ENCODE assay signal across 19 cellular contexts in genomic region chr20:63823691-63824311, GRCh38. TPM values are rescaled to one million over a fixed set of nuclear protein-coding genes. Genes with fewer than 3 reads are reported as not detected.
DNase-seq lines count a peak whose midpoint lies in the region; ATAC-seq, FAIRE-seq and TF ChIP-seq lines count a peak whose summit lies in the region.
"Had no signal": no experiment of that assay in that cellular context is flagged by ENCODE, and none has a peak within 500 bp of the region (broad histone marks: within the 10 kb centered on the region; RNA-seq: fewer than 3 reads in every experiment).

No MANE protein-coding gene starts in this region.

- CTCF ChIA-PET in IMR-90 (lab: Yijun Ruan, JAX) = no interaction called here

- H3K4me3 Mint-ChIP-seq in astrocyte (ENCODE audit: unreplicated experiment) (no peak overlapping the region), neural progenitor cell (no peak overlapping the region)
- H3K4me3 Mint-ChIP-seq: H9 had no signal

- H4K5ac ChIP-seq in IMR-90 (ENCODE audit: low read depth, low read length) = no peak overlapping the region

- H4K91ac ChIP-seq in IMR-90 (ENCODE audit: insufficient read depth, low read depth, low read length) = no peak overlapping the region

- H4K8ac ChIP-seq in IMR-90 (ENCODE audit: low read depth in 2 of 2, low read length in 2 of 2) = no peak overlapping the region

- H3K18ac ChIP-seq in IMR-90 (ENCODE audit: low read depth, low read length) = no peak overlapping the region

- no peak overlapping the region for H2AK9ac ChIP-seq in IMR-90 (replicated peaks; ENCODE audit: low read depth, low read length, poor library complexity)

- peaks cover 3% of the 10 kb centered on the region for H3K36me3 Mint-ChIP-seq in astrocyte (ENCODE audit: low read depth, unreplicated experiment)
- peaks cover 5% of the 10 kb centered on the region for H3K36me3 Mint-ChIP-seq in neural progenitor cell

- H3K4me1 Mint-ChIP-seq in astrocyte (ENCODE audit: low read depth, unreplicated experiment) = peaks cover 20% of the 10 kb centered on the region
- peaks cover 23% of the 10 kb centered on the region for H3K4me1 Mint-ChIP-seq in neural progenitor cell

- H3K27me3 Mint-ChIP-seq in astrocyte (ENCODE audit: low read depth, unreplicated experiment) (no peaks in the 10 kb centered on the region), neural progenitor cell (ENCODE audit: insufficient read depth, low read depth) (no peaks in the 10 kb centered on the region)

- H2AK5ac ChIP-seq in IMR-90 (ENCODE audit: low read depth, low read length) = peak overlapping the region; percentile 78; the same call in 1 of the 2 replicates

- WGBS in IMR-90 (ENCODE audit: extremely low coverage in 2 of 2, insufficient read length in 1 of 2), 2 experiments = no CpG with 5 or more reads among the region's 12 CpGs
- WGBS in prostate gland = 55% methylated on average over 12 of the region's 12 CpGs
- WGBS in esophagus squamous epithelium, 2 donors = 63 to 68% methylated on average over 7 to 11 of the region's 12 CpGs

- TF ChIP-seq POLR2A in IMR-90 (IDR thresholded peaks at IDR 0.05; ENCODE audit: low read depth, low read length) (no peak), prostate gland (IDR thresholded peaks at IDR 0.05) (no peak), esophagus squamous epithelium (IDR thresholded peaks at IDR 0.05) (no peak)

- H3K4me3 ChIP-seq in IMR-90 (ENCODE audit: insufficient read depth, low read depth, low read length) (no peak overlapping the region), astrocyte (ENCODE audit: insufficient read depth, low read depth, low read length) (no peak overlapping the region), neural progenitor cell (no peak overlapping the region), prostate gland (no peak overlapping the region), esophagus squamous epithelium (no peak overlapping the region)
- H3K4me3 ChIP-seq: Peyer's patch had no signal

- H3K9me3 Mint-ChIP-seq in astrocyte (ENCODE audit: unreplicated experiment) = no peaks in the 10 kb centered on the region
- H3K9me3 Mint-ChIP-seq in neural progenitor cell = no peaks in the 10 kb centered on the region
- H3K9me3 Mint-ChIP-seq: H9 had no signal

- no peak overlapping the region for H3K14ac ChIP-seq in IMR-90 (replicated peaks; ENCODE audit: low read depth, low read length)

- DNase-seq in IMR-90 (no peak), astrocyte (ENCODE audit: low read depth) (no peak), left lobe of liver (ENCODE audit: low spot score) (no peak), neural progenitor cell (ENCODE audit: low spot score) (no peak), prostate gland (ENCODE audit: low spot score) (no peak), esophagus squamous epithelium (lab: John Stamatoyannopoulos, UW) (no peak)
- DNase-seq: ACHN, AML-193, COR-L47, DMS53, H9, NCI-H1092, NCI-H2081 treated with DMSO at 0.1 percent for 48 hours, NCI-H510A treated with DMSO at 0.1 percent for 48 hours, NCI-H82, Peyer's patch, SHP77 treated with DMSO at 0.1 percent for 48 hours had no signal

- peaks cover 14% of the 10 kb centered on the region for H3K4me1 ChIP-seq in IMR-90 (ENCODE audit: control insufficient read depth, insufficient read depth, low read length)
- H3K4me1 ChIP-seq in astrocyte (ENCODE audit: insufficient read depth, low read length) = no peaks in the 10 kb centered on the region
- peaks cover 4% of the 10 kb centered on the region for H3K4me1 ChIP-seq in neural progenitor cell
- H3K4me1 ChIP-seq in prostate gland (replicated peaks) = no peaks in the 10 kb centered on the region
- peaks cover 0 to 20% (median 14%) of the 10 kb centered on the region in 3 donors for H3K4me1 ChIP-seq in esophagus squamous epithelium

- peaks cover 13% of the 10 kb centered on the region for H3K9me1 ChIP-seq in IMR-90 (ENCODE audit: insufficient read depth, low read length)

- no peaks in the 10 kb centered on the region for H3K9me3 ChIP-seq in IMR-90 (ENCODE audit: control insufficient read depth, insufficient read depth, low read length)
- no peaks in the 10 kb centered on the region for H3K9me3 ChIP-seq in astrocyte (ENCODE audit: insufficient read depth, low read depth, low read length)
- H3K9me3 ChIP-seq in neural progenitor cell (ENCODE audit: low read depth) = no peaks in the 10 kb centered on the region
- no peaks in the 10 kb centered on the region for H3K9me3 ChIP-seq in prostate gland
- no peaks in the 10 kb centered on the region for H3K9me3 ChIP-seq in esophagus squamous epithelium
- H3K9me3 ChIP-seq: Peyer's patch had no signal

- ATAC-seq in IMR-90 (ENCODE audit: low read depth) (no peak), left lobe of liver (peak; percentile 46), GM18502 (IDR thresholded peaks at IDR 0.05; ENCODE audit: poor library complexity, unreplicated experiment) (no peak)

- peak overlapping the region; percentile 31 for H3K27ac Mint-ChIP-seq in astrocyte (ENCODE audit: unreplicated experiment)
- H3K27ac Mint-ChIP-seq in neural progenitor cell = peak overlapping the region; percentile 36

- dilution Hi-C loops in IMR-90 (cut with HindIII; ENCODE audit: low sequenced_read_pairs, unreplicated experiment) = no loop called here

- TF ChIP-seq CTCF in IMR-90 (conservative IDR thresholded peaks at IDR 0.05; ENCODE audit: low read depth, low read length) (no peak), astrocyte (IDR thresholded peaks at IDR 0.05; ENCODE audit: insufficient read depth, low read depth, low read length) (no peak), neural progenitor cell (IDR thresholded peaks at IDR 0.05) (no peak), prostate gland (IDR thresholded peaks at IDR 0.05) (no peak), esophagus squamous epithelium (IDR thresholded peaks at IDR 0.05) (no peak)

- 0 out of 2 replicates have a peak, but pooled peaks cover 3% of the 10 kb centered on the region for H3K36me3 ChIP-seq in IMR-90 (ENCODE audit: control insufficient read depth, insufficient read depth, low read length)
- H3K36me3 ChIP-seq in astrocyte (ENCODE audit: insufficient read depth, low read length) = no peaks in the 10 kb centered on the region
- no peaks in the 10 kb centered on the region for H3K36me3 ChIP-seq in neural progenitor cell
- H3K36me3 ChIP-seq in prostate gland = no peaks in the 10 kb centered on the region
- H3K36me3 ChIP-seq in esophagus squamous epithelium = no peaks in the 10 kb centered on the region
- H3K36me3 ChIP-seq: Peyer's patch had no signal

- H3K79me1 ChIP-seq in IMR-90 (ENCODE audit: low read depth in 1 of 2, low read length in 2 of 2) = peaks cover 23 to 74% of the 10 kb centered on the region in 2 experiments

- H2BK120ac ChIP-seq in IMR-90 (ENCODE audit: low read depth, low read length) = no peak overlapping the region

- H3K79me2 ChIP-seq in astrocyte (ENCODE audit: insufficient read depth, low read length) (peaks cover 21% of the 10 kb centered on the region), neural progenitor cell (ENCODE audit: low read depth) (peaks cover 15% of the 10 kb centered on the region)

- H3K27ac ChIP-seq in IMR-90 (ENCODE audit: insufficient read depth, low read length) (no peak overlapping the region), astrocyte (ENCODE audit: low read depth, low read length) (no peak overlapping the region), neural progenitor cell (no peak overlapping the region), prostate gland (no peak overlapping the region), esophagus squamous epithelium (no peak overlapping the region)

- no peak for TF ChIP-seq RAD21 in IMR-90 (IDR thresholded peaks at IDR 0.05; ENCODE audit: low read length)

- peak overlapping the region; percentile 42; the same call in 1 of the 2 replicates for H3K4ac ChIP-seq in IMR-90 (ENCODE audit: low read depth, low read length)

- intact Hi-C loops in IMR-90 (cut with micrococcal nuclease) = no loop called here
- intact Hi-C loops in prostate gland (cut with DNase I) = no loop called here
- intact Hi-C loops in esophagus squamous epithelium (cut with DNase I) = no loop called here

- H3K9ac ChIP-seq in IMR-90 (ENCODE audit: low read depth, low read length) (no peak overlapping the region), astrocyte (ENCODE audit: low read length) (no peak overlapping the region), neural progenitor cell (no peak overlapping the region)

- H3F3A ChIP-seq in neural progenitor cell (ENCODE audit: low read depth) = peaks cover 15% of the 10 kb centered on the region

- no TSS peak for BruUV-seq in IMR-90 (replicated peaks; lab: Mats Ljungman, UMichigan)

- H2AFZ ChIP-seq in IMR-90 (replicated peaks; ENCODE audit: low read length, poor library complexity) (no peak overlapping the region), astrocyte (ENCODE audit: low read depth, low read length) (no peak overlapping the region), neural progenitor cell (replicated peaks) (no peak overlapping the region)

- no peak overlapping the region for H3K4me2 ChIP-seq in IMR-90 (ENCODE audit: low read depth, low read length)
- no peak overlapping the region for H3K4me2 ChIP-seq in astrocyte (ENCODE audit: low read length)
- no peak overlapping the region for H3K4me2 ChIP-seq in neural progenitor cell

- H3K56ac ChIP-seq in IMR-90 (ENCODE audit: extremely low read depth, insufficient read depth, low read length) = no peak overlapping the region

- in situ Hi-C loops in IMR-90 (cut with MboI; ENCODE audit: low sequenced_read_pairs) = no loop called here

- no peak for FAIRE-seq in astrocyte (lab: Jason Lieb, UNC)

- H2BK20ac ChIP-seq in IMR-90 (ENCODE audit: low read depth, low read length) = no peak overlapping the region

- no peak overlapping the region for H2BK15ac ChIP-seq in IMR-90 (ENCODE audit: low read depth, low read length)

- no peak overlapping the region for H3K23ac ChIP-seq in IMR-90 (ENCODE audit: low read depth, low read length)

- POLR2A ChIA-PET in IMR-90 (lab: Charles Lee; ENCODE audit: unreplicated experiment) = no interaction called here

- H4K20me1 ChIP-seq in IMR-90 (ENCODE audit: insufficient read depth, low read length) = peaks cover 50% of the 10 kb centered on the region
- peaks cover 35% of the 10 kb centered on the region for H4K20me1 ChIP-seq in astrocyte (ENCODE audit: insufficient read depth, low read length)
- H4K20me1 ChIP-seq in neural progenitor cell (ENCODE audit: low read depth) = peaks cover 42% of the 10 kb centered on the region

- H2BK5ac ChIP-seq in IMR-90 (ENCODE audit: low read depth, low read length, poor library complexity, severe bottlenecking) = no peak overlapping the region

- no peaks in the 10 kb centered on the region for H3K27me3 ChIP-seq in IMR-90 (ENCODE audit: control insufficient read depth, insufficient read depth, low read length)
- peaks cover 7% of the 10 kb centered on the region for H3K27me3 ChIP-seq in astrocyte (ENCODE audit: insufficient read depth, low read length)
- peaks cover 3% of the 10 kb centered on the region for H3K27me3 ChIP-seq in neural progenitor cell
- H3K27me3 ChIP-seq in prostate gland (replicated peaks; ENCODE audit: insufficient read depth) = no peaks in the 10 kb centered on the region
- peaks cover 0 to 43% (median 0%) of the 10 kb centered on the region in 4 donors for H3K27me3 ChIP-seq in esophagus squamous epithelium

RNA-seq across cellular contexts. Expression of gene ZBTB46, which starts 7.3 kb away (rescaled TPM):
- total RNA-seq in IMR-90 (2012; rRNA removed) (14.9 and 15.3 TPM in 2 replicates), astrocyte (12.9 and 13.9 TPM in 2 replicates), left lobe of liver (4.7 TPM), neural progenitor cell (ENCODE audit: low replicate concordance) (8.1 and 13.9 TPM in 2 replicates), prostate gland (10 to 100 TPM in 1 of 2 donors, 1 to 10 TPM in 1; 7.9 to 12.2 TPM), esophagus squamous epithelium (1 to 10 TPM in 3 of 4 donors, under 1 TPM in 1; 0.79 to 4.2 (median 2.0) TPM)
- polyA plus RNA-seq in IMR-90 (2012; rRNA removed) = 4.2 and 4.3 TPM in 2 replicates
- polyA plus RNA-seq in IMR-90 (2012; cell fraction: cytosol; rRNA removed) = 2.4 and 4.8 TPM in 2 replicates
- polyA plus RNA-seq in IMR-90 (2012; cell fraction: nucleus; rRNA removed; ENCODE audit: low replicate concordance) = 10.3 and 18.2 TPM in 2 replicates

RNA-seq across cellular contexts. Expression of gene ABHD16B, which starts 37.5 kb away (rescaled TPM):
- total RNA-seq in IMR-90 (2012; rRNA removed) (not detected in 2 replicates), astrocyte (not detected in 2 replicates), left lobe of liver (not detected), neural progenitor cell (ENCODE audit: low replicate concordance) (not detected in 2 replicates), prostate gland (1 to 10 TPM in 1 of 2 donors, not detected in 1; 1.6 TPM), esophagus squamous epithelium (not detected)
- 0.05 TPM in 1 of 2 replicates, not detected in the other for polyA plus RNA-seq in IMR-90 (2012; rRNA removed)
- not detected in 2 replicates for polyA plus RNA-seq in IMR-90 (2012; cell fraction: cytosol; rRNA removed)
- polyA plus RNA-seq in IMR-90 (2012; cell fraction: nucleus; rRNA removed; ENCODE audit: low replicate concordance) = not detected in 2 replicates
- total RNA-seq: H9, MCF 10A, Peyer's patch had no signal

RNA-seq across cellular contexts. Expression of gene TPD52L2, which starts 41.3 kb away (rescaled TPM):
- 113 and 119 TPM in 2 replicates for total RNA-seq in IMR-90 (2012; rRNA removed)
- polyA plus RNA-seq in IMR-90 (2012; rRNA removed) = 189 and 191 TPM in 2 replicates
- 217 and 218 TPM in 2 replicates for polyA plus RNA-seq in IMR-90 (2012; cell fraction: cytosol; rRNA removed)
- 189 and 198 TPM in 2 replicates for polyA plus RNA-seq in IMR-90 (2012; cell fraction: nucleus; rRNA removed; ENCODE audit: low replicate concordance)
- total RNA-seq in astrocyte = 145 TPM in 2 replicates
- total RNA-seq in left lobe of liver = 17.3 TPM
- total RNA-seq in neural progenitor cell (ENCODE audit: low replicate concordance) = 66.6 and 80.1 TPM in 2 replicates
- 100 to 1,000 TPM; 105 to 127 TPM for total RNA-seq in prostate gland
- 100 to 1,000 TPM in 3 of 4 donors, 10 to 100 TPM in 1; 97.1 to 124 (median 116) TPM for total RNA-seq in esophagus squamous epithelium
